Comparison of ENCODE assay signal across 1 cellular context in the genomic region with DNA sequence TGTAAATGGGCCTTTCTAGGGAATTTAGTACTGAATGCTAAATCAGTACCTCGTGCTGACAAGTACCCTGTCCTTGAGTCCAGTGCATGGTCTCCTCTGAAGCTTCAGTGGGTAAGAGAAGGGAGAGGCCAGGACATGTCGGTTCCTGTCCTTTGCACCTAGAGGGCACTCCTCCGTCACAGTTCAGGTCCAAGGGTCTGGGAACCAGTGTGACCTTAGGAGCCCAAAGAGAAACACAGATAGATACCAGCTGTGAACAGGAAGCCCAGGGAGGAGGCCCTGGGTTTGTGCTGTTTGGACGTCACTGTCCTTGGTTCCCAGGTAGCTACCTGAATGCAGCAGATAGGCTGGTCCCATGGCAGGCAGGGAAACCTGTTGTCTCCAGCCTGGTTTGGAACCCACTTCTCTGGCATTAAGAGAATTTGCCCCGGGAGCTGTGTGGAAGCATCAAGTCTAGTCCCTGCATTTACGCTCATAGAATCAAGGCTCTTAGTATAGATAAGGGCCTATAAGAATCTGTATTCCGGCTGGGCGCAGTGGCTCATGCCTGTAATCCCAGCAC.
TF ChIP-seq lines count a peak whose summit lies in the region.

No MANE protein-coding gene starts in this region.

TF ChIP-seq in Ishikawa, 13 proteins besides CTCF, POLR2A, EP300 and RAD21 (continued from another document):
- TF ChIP-seq, protein P1, sequence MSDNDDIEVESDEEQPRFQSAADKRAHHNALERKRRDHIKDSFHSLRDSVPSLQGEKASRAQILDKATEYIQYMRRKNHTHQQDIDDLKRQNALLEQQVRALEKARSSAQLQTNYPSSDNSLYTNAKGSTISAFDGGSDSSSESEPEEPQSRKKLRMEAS (IDR thresholded peaks at IDR 0.05) = no peak
- TF ChIP-seq ZBTB7A (IDR thresholded peaks at IDR 0.05; ENCODE audit: low read depth) = no peak
- TF ChIP-seq CEBPB (IDR thresholded peaks at IDR 0.05) = no peak
- no peak for TF ChIP-seq TAF1 (IDR thresholded peaks at IDR 0.05; ENCODE audit: low read depth)
- no peak for TF ChIP-seq TCF12 (IDR thresholded peaks at IDR 0.05; ENCODE audit: low read depth)
- TF ChIP-seq REST (IDR thresholded peaks at IDR 0.05; ENCODE audit: low read depth) = no peak
